1 cellular context compared by ENCODE assay signal in genomic region chr22:30356392-30357230, GRCh38.
A peak's percentile ranks its signal among the peaks of the same experiment; 100 is the strongest.
TF ChIP-seq lines count a peak whose summit lies in the region.

Gene CCDC157, plus strand, starts transcription at chr22:30357007. Its CDS starts 8,994 bp downstream, at chr22:30366001.
A gene with protein sequence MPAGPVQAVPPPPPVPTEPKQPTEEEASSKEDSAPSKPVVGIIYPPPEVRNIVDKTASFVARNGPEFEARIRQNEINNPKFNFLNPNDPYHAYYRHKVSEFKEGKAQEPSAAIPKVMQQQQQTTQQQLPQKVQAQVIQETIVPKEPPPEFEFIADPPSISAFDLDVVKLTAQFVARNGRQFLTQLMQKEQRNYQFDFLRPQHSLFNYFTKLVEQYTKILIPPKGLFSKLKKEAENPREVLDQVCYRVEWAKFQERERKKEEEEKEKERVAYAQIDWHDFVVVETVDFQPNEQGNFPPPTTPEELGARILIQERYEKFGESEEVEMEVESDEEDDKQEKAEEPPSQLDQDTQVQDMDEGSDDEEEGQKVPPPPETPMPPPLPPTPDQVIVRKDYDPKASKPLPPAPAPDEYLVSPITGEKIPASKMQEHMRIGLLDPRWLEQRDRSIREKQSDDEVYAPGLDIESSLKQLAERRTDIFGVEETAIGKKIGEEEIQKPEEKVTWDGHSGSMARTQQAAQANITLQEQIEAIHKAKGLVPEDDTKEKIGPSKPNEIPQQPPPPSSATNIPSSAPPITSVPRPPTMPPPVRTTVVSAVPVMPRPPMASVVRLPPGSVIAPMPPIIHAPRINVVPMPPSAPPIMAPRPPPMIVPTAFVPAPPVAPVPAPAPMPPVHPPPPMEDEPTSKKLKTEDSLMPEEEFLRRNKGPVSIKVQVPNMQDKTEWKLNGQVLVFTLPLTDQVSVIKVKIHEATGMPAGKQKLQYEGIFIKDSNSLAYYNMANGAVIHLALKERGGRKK (minus strand): TSS chr22:30356894. CDS start chr22:30356792, 102 bp downstream.

TF ChIP-seq in H1, 55 proteins besides CTCF, POLR2A, EP300 and RAD21:
- TF ChIP-seq PHF8 (conservative IDR thresholded peaks at IDR 0.05; ENCODE audit: low read depth, low read length) = peak; percentile 100
- TF ChIP-seq TAF7 (optimal IDR thresholded peaks at IDR 0.05; ENCODE audit: borderline replicate concordance, low read depth, low read length) = peak; percentile 79
- no peak for TF ChIP-seq CBX5 (IDR thresholded peaks at IDR 0.05; ENCODE audit: low read depth, low read length)
- TF ChIP-seq KDM5A (IDR thresholded peaks at IDR 0.05; ENCODE audit: low read length) = peak; percentile 51; the same call in 1 of the 2 replicates
- no peak for TF ChIP-seq SIRT6 (IDR thresholded peaks at IDR 0.05; ENCODE audit: low read length)
- peak in 1 of 2 experiments; percentile 90; a peak in 2 of 4 replicates for TF ChIP-seq HDAC2 (IDR thresholded peaks at IDR 0.05; ENCODE audit: borderline replicate concordance in 1 of 2, low read depth in 2 of 2, low read length in 2 of 2)
- peak; percentile 55; the same call in 1 of the 2 replicates for TF ChIP-seq E2F6 (IDR thresholded peaks at IDR 0.05)
- peak; percentile 68; the same call in 1 of the 2 replicates for TF ChIP-seq ATF3 (IDR thresholded peaks at IDR 0.05; ENCODE audit: insufficient read depth, low read depth, low read length)
- peak; percentile 64 for TF ChIP-seq BRCA1 (IDR thresholded peaks at IDR 0.05; ENCODE audit: low read depth, low read length)
- TF ChIP-seq RBBP5 (IDR thresholded peaks at IDR 0.05; ENCODE audit: borderline replicate concordance, low read depth, low read length) = peak; percentile 93
- TF ChIP-seq KDM1A (IDR thresholded peaks at IDR 0.05; ENCODE audit: borderline replicate concordance, low read length) = no peak
- peak; percentile 98 for TF ChIP-seq POLR2AphosphoS5 (IDR thresholded peaks at IDR 0.05; ENCODE audit: low read depth, low read length)
- no peak for TF ChIP-seq BCL11A (IDR thresholded peaks at IDR 0.05; ENCODE audit: low read depth in 2 of 2, low read length in 2 of 2)
- peak; percentile 93 to 99; a peak in 3 of 4 replicates for TF ChIP-seq SIN3A (conservative IDR thresholded peaks at IDR 0.05 in 1 of 2, IDR thresholded peaks at IDR 0.05 in 1 of 2; ENCODE audit: low read depth in 1 of 2, low read length in 2 of 2)
- peak; percentile 79 for TF ChIP-seq CHD2 (IDR thresholded peaks at IDR 0.05; ENCODE audit: low read length)
- TF ChIP-seq CEBPB (IDR thresholded peaks at IDR 0.05; ENCODE audit: low read depth, low read length) = no peak
- TF ChIP-seq ASH2L (IDR thresholded peaks at IDR 0.05; ENCODE audit: low read length) = peak; percentile 90
- TF ChIP-seq YY1 (IDR thresholded peaks at IDR 0.05; ENCODE audit: low read depth, low read length) = peak; percentile 97
- TF ChIP-seq KDM4A (IDR thresholded peaks at IDR 0.05; ENCODE audit: low read depth, low read length, severe bottlenecking) = peak; percentile 97
- TF ChIP-seq TAF1 (IDR thresholded peaks at IDR 0.05; ENCODE audit: low read depth, low read length) = peak; percentile 89
- TF ChIP-seq GABPA (IDR thresholded peaks at IDR 0.05; ENCODE audit: borderline replicate concordance, insufficient read depth, low read length) = peak; percentile 94
- peak; percentile 58; the same call in 1 of the 2 replicates for TF ChIP-seq SRF (IDR thresholded peaks at IDR 0.05; ENCODE audit: low read depth, low read length)
- no peak for TF ChIP-seq RXRA (IDR thresholded peaks at IDR 0.05; ENCODE audit: insufficient read depth, low read depth, low read length)
- TF ChIP-seq SIX5 (IDR thresholded peaks at IDR 0.05; ENCODE audit: low read depth, low read length) = peak; percentile 21; the same call in 1 of the 2 replicates
- TF ChIP-seq CREB1 (IDR thresholded peaks at IDR 0.05) = peak; percentile 97
- TF ChIP-seq, protein P1, sequence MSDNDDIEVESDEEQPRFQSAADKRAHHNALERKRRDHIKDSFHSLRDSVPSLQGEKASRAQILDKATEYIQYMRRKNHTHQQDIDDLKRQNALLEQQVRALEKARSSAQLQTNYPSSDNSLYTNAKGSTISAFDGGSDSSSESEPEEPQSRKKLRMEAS (IDR thresholded peaks at IDR 0.05) = peak; percentile 50
- peak; percentile 69 for TF ChIP-seq TBP (IDR thresholded peaks at IDR 0.05; ENCODE audit: low read depth, low read length)
